26 cellular contexts compared by ENCODE assay signal in the genomic region with DNA sequence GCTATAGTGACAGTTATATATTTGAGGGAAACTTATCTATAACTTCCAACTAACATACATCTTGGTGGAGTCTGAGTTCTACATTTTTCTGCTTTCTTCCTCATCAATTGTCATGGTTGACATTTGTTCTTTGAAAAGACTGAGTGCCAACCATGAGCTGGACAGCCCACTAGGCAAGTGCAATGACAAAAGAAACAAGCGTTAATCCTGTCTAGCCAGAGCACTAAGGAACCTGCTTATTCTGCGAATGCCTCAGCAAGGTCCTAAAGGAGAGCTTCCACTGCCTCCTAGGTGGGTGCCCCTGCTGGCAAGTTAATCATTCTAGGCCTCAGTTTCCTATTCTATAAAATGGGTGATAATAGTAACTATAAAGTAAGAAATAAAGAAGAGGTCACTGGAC. TPM values are rescaled to one million over a fixed set of nuclear protein-coding genes. Genes with fewer than 3 reads are reported as not detected.
A peak's percentile ranks its signal among the peaks of the same experiment; 100 is the strongest.
DNase-seq lines count a peak whose midpoint lies in the region; ATAC-seq, FAIRE-seq and TF ChIP-seq lines count a peak whose summit lies in the region.
"Had no signal": no experiment of that assay in that cellular context is flagged by ENCODE, and none has a peak within 500 bp of the region (broad histone marks: within the 10 kb centered on the region; RNA-seq: fewer than 3 reads in every experiment).

No MANE protein-coding gene starts in this region.

- no peak overlapping the region for H3K56ac ChIP-seq in IMR-90 (ENCODE audit: extremely low read depth, insufficient read depth, low read length)

- H3K27me3 ChIP-seq in IMR-90 (ENCODE audit: control insufficient read depth, insufficient read depth, low read length) (no peaks in the 10 kb centered on the region), astrocyte (ENCODE audit: insufficient read depth, low read length) (no peaks in the 10 kb centered on the region), foreskin keratinocyte (no peaks in the 10 kb centered on the region), small intestine (ENCODE audit: control insufficient read depth in 2 of 2, insufficient read depth in 2 of 2, low read length in 2 of 2) (no peaks in the 10 kb centered on the region)
- H3K27me3 ChIP-seq: heart right ventricle, thyroid gland had no signal

- H3K4me2 ChIP-seq in IMR-90 (ENCODE audit: low read depth, low read length) (no peak overlapping the region), astrocyte (ENCODE audit: low read length) (peak overlapping the region; percentile 60)

- no peaks in the 10 kb centered on the region for H3K27me3 Mint-ChIP-seq in astrocyte (ENCODE audit: low read depth, unreplicated experiment)
- H3K27me3 Mint-ChIP-seq: activated CD4-positive, alpha-beta T cell treated with anti-CD3 and anti-CD28 coated beads, Interleukin-2, amount 10 ng/mL, durations not matched to agents 7 days and 5 days; CD4-positive, alpha-beta memory T cell had no signal

- no peak for TF ChIP-seq CTCF in IMR-90 (conservative IDR thresholded peaks at IDR 0.05; ENCODE audit: low read depth, low read length)
- no peak for TF ChIP-seq CTCF in astrocyte (IDR thresholded peaks at IDR 0.05; ENCODE audit: insufficient read depth, low read depth, low read length)
- no peak for TF ChIP-seq CTCF in foreskin keratinocyte (conservative IDR thresholded peaks at IDR 0.05)
- TF ChIP-seq CTCF in GM13977 (IDR thresholded peaks at IDR 0.05; ENCODE audit: extremely low read depth, insufficient read depth, missing control alignments): no peak

- H2BK120ac ChIP-seq in IMR-90 (ENCODE audit: low read depth, low read length): peak overlapping the region; percentile 43; the same call in 1 of the 2 replicates

- H3K4me1 ChIP-seq in IMR-90 (ENCODE audit: control insufficient read depth, insufficient read depth, low read length) (peaks cover 6% of the 10 kb centered on the region; the same call in 1 of the 2 replicates), astrocyte (ENCODE audit: insufficient read depth, low read length) (peaks cover 21% of the 10 kb centered on the region), foreskin keratinocyte (peaks cover 30% of the 10 kb centered on the region), small intestine (ENCODE audit: control insufficient read depth in 2 of 2, insufficient read depth in 1 of 2, low read depth in 1 of 2, low read length in 1 of 2) (no peaks in the 10 kb centered on the region)
- H3K4me1 ChIP-seq: prostate gland had no signal

- in situ Hi-C loops in IMR-90 (cut with MboI; ENCODE audit: low sequenced_read_pairs) (no loop called here), GM13977 (cut with MboI; ENCODE audit: low pct_unique_long_range_greater_than_20kb, low sequenced_read_pairs, unreplicated experiment) (no loop called here)

- no peak overlapping the region for H3K4ac ChIP-seq in IMR-90 (ENCODE audit: low read depth, low read length)

- no peaks in the 10 kb centered on the region for H3K9me3 Mint-ChIP-seq in astrocyte (ENCODE audit: unreplicated experiment)
- H3K9me3 Mint-ChIP-seq: activated CD4-positive, alpha-beta T cell treated with anti-CD3 and anti-CD28 coated beads, Interleukin-2, amount 10 ng/mL, durations not matched to agents 7 days and 5 days; activated T-helper 2 cell treated with anti-CD3 and anti-CD28 coated beads, Interferon-gamma antibody, Interleukin-2, Interleukin-4, amounts not matched to agents 10 μg/mL and 5 μg/mL and 100 μg/mL, durations not matched to agents 14 hours and 24 hours and 36 hours had no signal

- intact Hi-C loops in IMR-90 (cut with micrococcal nuclease): no loop called here

- H3K27ac Mint-ChIP-seq in astrocyte (ENCODE audit: unreplicated experiment): peak overlapping the region; percentile 97
- H3K27ac Mint-ChIP-seq: activated CD4-positive, alpha-beta T cell treated with anti-CD3 and anti-CD28 coated beads, Interleukin-2, amount 10 ng/mL, durations not matched to agents 7 days and 5 days; activated T-helper 2 cell treated with anti-CD3 and anti-CD28 coated beads, Interferon-gamma antibody, Interleukin-2, Interleukin-4, amounts not matched to agents 10 μg/mL and 5 μg/mL and 100 μg/mL, durations not matched to agents 14 hours and 24 hours and 36 hours; CD4-positive, alpha-beta memory T cell; immature natural killer cell; nephron progenitor cell had no signal

- H4K20me1 ChIP-seq in IMR-90 (ENCODE audit: insufficient read depth, low read length): no peaks in the 10 kb centered on the region
- no peaks in the 10 kb centered on the region for H4K20me1 ChIP-seq in astrocyte (ENCODE audit: insufficient read depth, low read length)

- H3K36me3 Mint-ChIP-seq in astrocyte (ENCODE audit: low read depth, unreplicated experiment): no peaks in the 10 kb centered on the region
- H3K36me3 Mint-ChIP-seq: CD4-positive, alpha-beta memory T cell; immature natural killer cell had no signal

- no peak overlapping the region for H3K14ac ChIP-seq in IMR-90 (replicated peaks; ENCODE audit: low read depth, low read length)

- no peak for TF ChIP-seq RAD21 in IMR-90 (IDR thresholded peaks at IDR 0.05; ENCODE audit: low read length)

- no peak for TF ChIP-seq POLR2A in IMR-90 (IDR thresholded peaks at IDR 0.05; ENCODE audit: low read depth, low read length)

- peaks cover 21% of the 10 kb centered on the region for H3K4me1 Mint-ChIP-seq in astrocyte (ENCODE audit: low read depth, unreplicated experiment)
- H3K4me1 Mint-ChIP-seq: CD4-positive, alpha-beta memory T cell; immature natural killer cell had no signal

- H3K4me3 ChIP-seq in IMR-90 (ENCODE audit: insufficient read depth, low read depth, low read length) (no peak overlapping the region), astrocyte (ENCODE audit: insufficient read depth, low read depth, low read length) (no peak overlapping the region), skin epidermis (no peak overlapping the region), small intestine (ENCODE audit: low read depth in 1 of 2, low read length in 2 of 2) (no peak overlapping the region)
- H3K4me3 ChIP-seq: heart right ventricle, prostate gland, thyroid gland had no signal

- peaks cover 3% of the 10 kb centered on the region; the same call in 1 of the 2 replicates for H3K9me1 ChIP-seq in IMR-90 (ENCODE audit: insufficient read depth, low read length)

- dilution Hi-C loops in IMR-90 (cut with HindIII; ENCODE audit: low sequenced_read_pairs, unreplicated experiment): no loop called here

- no peak overlapping the region for H2AFZ ChIP-seq in IMR-90 (replicated peaks; ENCODE audit: low read length, poor library complexity)
- no peak overlapping the region for H2AFZ ChIP-seq in astrocyte (ENCODE audit: low read depth, low read length)

- no peak overlapping the region for H3K4me3 Mint-ChIP-seq in astrocyte (ENCODE audit: unreplicated experiment)
- H3K4me3 Mint-ChIP-seq: activated CD4-positive, alpha-beta T cell treated with anti-CD3 and anti-CD28 coated beads, Interleukin-2, amount 10 ng/mL, durations not matched to agents 7 days and 5 days; CD4-positive, alpha-beta memory T cell; H9; immature natural killer cell; nephron progenitor cell had no signal

- FAIRE-seq in astrocyte (lab: Jason Lieb, UNC): no peak
- no peak for FAIRE-seq in small intestine (lab: Jason Lieb, UNC)

- no peak overlapping the region for H2BK5ac ChIP-seq in IMR-90 (ENCODE audit: low read depth, low read length, poor library complexity, severe bottlenecking)

- H3K36me3 ChIP-seq in IMR-90 (ENCODE audit: control insufficient read depth, insufficient read depth, low read length) (no peaks in the 10 kb centered on the region), astrocyte (ENCODE audit: insufficient read depth, low read length) (no peaks in the 10 kb centered on the region), small intestine (ENCODE audit: control insufficient read depth in 2 of 2, insufficient read depth in 2 of 2, low read length in 2 of 2) (no peaks in the 10 kb centered on the region)
- H3K36me3 ChIP-seq: heart right ventricle, prostate gland, thyroid gland had no signal

- no peak overlapping the region for H2AK5ac ChIP-seq in IMR-90 (ENCODE audit: low read depth, low read length)

- ATAC-seq in IMR-90 (ENCODE audit: low read depth) (no peak), foreskin keratinocyte (no peak)
- ATAC-seq: heart right ventricle, left ventricle myocardium superior had no signal

- BruUV-seq in IMR-90 (replicated peaks; lab: Mats Ljungman, UMichigan): no TSS peak

- H3K27ac ChIP-seq in IMR-90 (ENCODE audit: insufficient read depth, low read length): no peak overlapping the region
- H3K27ac ChIP-seq in astrocyte (ENCODE audit: low read depth, low read length): peak overlapping the region; percentile 77
- H3K27ac ChIP-seq in foreskin keratinocyte: peak overlapping the region; percentile 25
- peak overlapping the region in 12 of 21 experiments; percentile 9 to 76 (median 52) for H3K27ac ChIP-seq in skin epidermis
- no peak overlapping the region for H3K27ac ChIP-seq in small intestine (ENCODE audit: low read depth in 1 of 2, low read length in 1 of 2)
- H3K27ac ChIP-seq: heart right ventricle, VCaP had no signal

- H4K5ac ChIP-seq in IMR-90 (ENCODE audit: low read depth, low read length): no peak overlapping the region

- H3K79me1 ChIP-seq in IMR-90 (ENCODE audit: low read depth in 1 of 2, low read length in 2 of 2): no peaks in the 10 kb centered on the region

- H2BK15ac ChIP-seq in IMR-90 (ENCODE audit: low read depth, low read length): peak overlapping the region; percentile 17; the same call in 1 of the 3 replicates

- H4K8ac ChIP-seq in IMR-90 (ENCODE audit: low read depth in 2 of 2, low read length in 2 of 2): no peak overlapping the region

- peak overlapping the region; percentile 47; the same call in 1 of the 2 replicates for H2BK20ac ChIP-seq in IMR-90 (ENCODE audit: low read depth, low read length)

- no peak overlapping the region for H2AK9ac ChIP-seq in IMR-90 (replicated peaks; ENCODE audit: low read depth, low read length, poor library complexity)

- POLR2A ChIA-PET in IMR-90 (lab: Charles Lee; ENCODE audit: unreplicated experiment): interaction anchor here (0.6 kb wide), 1 partner anchor 160 kb away, joined by 4 read pairs; no protein-coding TSS in a partner anchor

- H3K9ac ChIP-seq in IMR-90 (ENCODE audit: low read depth, low read length) (no peak overlapping the region), astrocyte (ENCODE audit: low read length) (peak overlapping the region; percentile 64)

- CTCF ChIA-PET in IMR-90 (lab: Yijun Ruan, JAX): no interaction called here

- no peaks in the 10 kb centered on the region for H3K9me3 ChIP-seq in IMR-90 (ENCODE audit: control insufficient read depth, insufficient read depth, low read length)
- H3K9me3 ChIP-seq in astrocyte (ENCODE audit: insufficient read depth, low read depth, low read length): no peaks in the 10 kb centered on the region
- H3K9me3 ChIP-seq in small intestine (ENCODE audit: control insufficient read depth, low read depth): no peaks in the 10 kb centered on the region
- H3K9me3 ChIP-seq: heart right ventricle, prostate gland, thyroid gland had no signal

- no peaks in the 10 kb centered on the region for H3K79me2 ChIP-seq in astrocyte (ENCODE audit: insufficient read depth, low read length)

- peak overlapping the region; percentile 27; the same call in 1 of the 2 replicates for H3K18ac ChIP-seq in IMR-90 (ENCODE audit: low read depth, low read length)

- WGBS in IMR-90 (ENCODE audit: extremely low coverage in 2 of 2, insufficient read length in 1 of 2), 2 experiments: 67% methylated on average over 1 of the region's 2 CpGs; no CpG with 5 or more reads in 1 of the 2 experiments
- 93 to 96% (median 96%) methylated on average over 2 of the region's 2 CpGs for WGBS in small intestine, 3 donors

- no peak overlapping the region for H4K91ac ChIP-seq in IMR-90 (ENCODE audit: insufficient read depth, low read depth, low read length)

- no peak overlapping the region for H3K23ac ChIP-seq in IMR-90 (ENCODE audit: low read depth, low read length)

- DNase-seq in IMR-90: no peak
- no peak for DNase-seq in astrocyte (ENCODE audit: low read depth)
- no peak for DNase-seq in foreskin keratinocyte
- DNase-seq in stimulated activated CD4-positive, alpha-beta T cell treated with anti-CD3 and anti-CD28 coated beads, Interleukin-4, amount 100 ng/mL, for 24 hours: no peak
- DNase-seq in GM13977 (ENCODE audit: low spot score): no peak
- DNase-seq in NCI-H1417 (lab: John Stamatoyannopoulos, UW): no peak
- DNase-seq in small intestine: no peak
- DNase-seq: activated CD4-positive, alpha-beta T cell treated with anti-CD3 and anti-CD28 coated beads, Interleukin-2, amount 10 ng/mL, durations not matched to agents 7 days and 5 days; CD4-positive, alpha-beta memory T cell; DMS153; GDM1; H9; heart right ventricle; immature natural killer cell; left ventricle myocardium superior; NCI-H1694; NCI-H2171; NCI-H526; nephron progenitor cell; SIG-M5; stimulated activated naive CD8-positive, alpha-beta T cell treated with anti-CD3 and anti-CD28 coated beads, Interleukin-15, Interleukin-2, amounts not matched to agents 100 U/mL and 50 U/mL, for 24 hours had no signal

RNA-seq across cellular contexts. Expression of a gene that starts 44.8 kb away (rescaled TPM):
- total RNA-seq in IMR-90 (2012; rRNA removed) (37.2 and 47.0 TPM in 2 replicates), astrocyte (122 and 126 TPM in 2 replicates), foreskin keratinocyte (103 and 108 TPM in 2 replicates)
- polyA plus RNA-seq in IMR-90 (2012; rRNA removed) (56.5 and 66.6 TPM in 2 replicates), foreskin keratinocyte (42.9 and 52.8 TPM in 2 replicates), small intestine (10 to 100 TPM; 42.4 to 80.6 (median 47.2) TPM)
- polyA plus RNA-seq in IMR-90 (2012; cell fraction: cytosol; rRNA removed): 12.6 and 82.3 TPM in 2 replicates
- polyA plus RNA-seq in IMR-90 (2012; cell fraction: nucleus; rRNA removed; ENCODE audit: low replicate concordance): 216 and 242 TPM in 2 replicates

Comparison
In these comparisons a context has a peak if more than half of its experiments do, and no peak if none do; other contexts are left out.
1. H3K27ac ChIP-seq: peak in astrocyte (single experiment), foreskin keratinocyte (single experiment) and skin epidermis (12 of 21); none in IMR-90 (single experiment) and small intestine (0 of 2).